Comparison of ENCODE assay signal across 8 cellular contexts in genomic region chr1:8408151-8408839, GRCh38.
DNase-seq lines count a peak whose midpoint lies in the region; ATAC-seq and TF ChIP-seq lines count a peak whose summit lies in the region.

No MANE protein-coding gene starts in this region.

- intact Hi-C loops in left cardiac atrium (cut with DNase I): loop anchor here (5.0 kb wide), 1 partner anchor 36 kb away; no protein-coding TSS in a partner anchor
- intact Hi-C loops in gastrocnemius medialis (cut with DNase I; ENCODE audit: low total_unique reads): no loop called here

- no peaks in the 10 kb centered on the region for H3K9me3 ChIP-seq in gastrocnemius medialis

- peaks cover 78 to 85% of the 10 kb centered on the region in 2 donors for H3K4me1 ChIP-seq in gastrocnemius medialis

- peaks cover 0 to 19% of the 10 kb centered on the region in 2 donors for H3K36me3 ChIP-seq in gastrocnemius medialis

- H3K27ac ChIP-seq in gastrocnemius medialis: peak overlapping the region; percentile 91 to 100 (median 96)

- ATAC-seq in left cardiac atrium (peak; percentile 75 to 80), gastrocnemius medialis (peak; percentile 4 to 19), GM19467 (IDR thresholded peaks at IDR 0.05; ENCODE audit: unreplicated experiment) (no peak), HG03565 (IDR thresholded peaks at IDR 0.05; ENCODE audit: unreplicated experiment) (no peak)

- TF ChIP-seq CTCF in WI38 (IDR thresholded peaks at IDR 0.05; ENCODE audit: low read depth, low read length): no peak
- no peak for TF ChIP-seq CTCF in gastrocnemius medialis (IDR thresholded peaks at IDR 0.05 in 4 of 5, conservative IDR thresholded peaks at IDR 0.05 in 1 of 5)

- DNase-seq in GM03348 (ENCODE audit: low spot score) (peak; percentile 62), left cardiac atrium (peak; percentile 88), gastrocnemius medialis (peak; percentile 51 to 62), NCI-H128 (lab: John Stamatoyannopoulos, UW; ENCODE audit: unreplicated experiment) (no peak), foreskin melanocyte (no peak)

- no peak for TF ChIP-seq POLR2A in gastrocnemius medialis (IDR thresholded peaks at IDR 0.05)

- no peaks in the 10 kb centered on the region for H3K27me3 ChIP-seq in gastrocnemius medialis

- in situ Hi-C loops in gastrocnemius medialis (cut with MboI; ENCODE audit: low sequenced_read_pairs in 4 of 4): no loop called here

- H3K4me3 ChIP-seq in WI38 (ENCODE audit: low read depth, low read length) (peak overlapping the region; percentile 11; the same call in 1 of the 2 replicates), gastrocnemius medialis (peak overlapping the region in 3 of 4 donors; percentile 9 to 29 (median 16))

Comparison
In these comparisons a context has a peak if more than half of its experiments do, and no peak if none do; other contexts are left out.
1. DNase-seq: peak in GM03348 (single experiment), left cardiac atrium (single experiment) and gastrocnemius medialis (2 of 2); none in NCI-H128 (single experiment) and foreskin melanocyte (single experiment).
2. ATAC-seq: peak in left cardiac atrium (2 of 2) and gastrocnemius medialis (2 of 2); none in GM19467 (single experiment) and HG03565 (single experiment).